Comparison of ENCODE assay signal across 25 cellular contexts in the genomic region with DNA sequence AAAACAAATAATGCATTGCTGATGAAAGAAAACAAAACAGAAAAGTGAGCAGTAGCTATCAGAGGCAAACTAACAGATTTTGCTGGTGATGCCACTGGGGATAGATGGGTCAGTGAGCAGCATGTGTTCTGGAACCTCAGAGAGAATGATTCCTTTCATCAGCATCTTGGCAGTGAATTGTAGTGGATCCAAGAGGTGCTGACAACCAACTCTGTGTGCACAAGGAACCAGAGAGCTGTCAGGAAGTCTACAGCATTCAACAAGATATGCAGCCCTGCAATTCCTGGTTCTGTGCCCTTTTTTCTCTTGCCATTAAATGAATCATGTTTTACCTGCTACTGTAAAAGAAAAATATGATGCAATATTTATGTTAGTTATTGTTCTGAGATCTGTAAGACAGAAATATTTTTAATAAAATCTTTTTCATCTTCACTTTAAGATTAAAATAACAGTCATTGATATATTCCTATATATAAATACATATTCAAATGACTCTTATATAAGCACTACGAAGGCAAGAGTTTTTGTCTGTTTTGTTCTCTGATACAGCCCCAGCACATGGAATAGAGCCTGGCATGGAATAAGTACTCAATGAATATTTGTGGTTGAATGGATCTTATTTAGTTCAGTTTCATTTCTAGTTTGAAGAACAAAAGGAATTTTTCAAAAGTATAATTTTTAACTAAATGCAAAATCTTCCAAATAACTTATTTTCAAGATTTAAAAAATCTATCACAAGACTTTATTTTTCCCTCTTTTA.
DNase-seq lines count a peak whose midpoint lies in the region; ATAC-seq and TF ChIP-seq lines count a peak whose summit lies in the region.
"Had no signal": no experiment of that assay in that cellular context is flagged by ENCODE, and none has a peak within 500 bp of the region (broad histone marks: within the 10 kb centered on the region; RNA-seq: fewer than 3 reads in every experiment).

No MANE protein-coding gene starts in this region.

- no peak overlapping the region for H3K27ac ChIP-seq in cardiac muscle cell
- no peak overlapping the region for H3K27ac ChIP-seq in left ventricle myocardium inferior (replicated peaks)
- H3K27ac ChIP-seq: A549, ascending aorta, BLaER1, gastrocnemius medialis, lower lobe of right lung, parathyroid adenoma, SJCRH30, skin epidermis, vagina, WERI-Rb-1 had no signal

- DNase-seq in cardiac muscle cell (ENCODE audit: low read depth in 1 of 2, low spot score in 1 of 2) (peak; percentile 2 to 77), left ventricle myocardium inferior (no peak), globus pallidus (ENCODE audit: low spot score) (peak; percentile 95), middle frontal gyrus (ENCODE audit: extremely low spot score, low spot score) (peak; percentile 48), cortex of kidney (lab: John Stamatoyannopoulos, UW) (no peak), UCSD-AML1 (lab: John Stamatoyannopoulos, UW; ENCODE audit: unreplicated experiment) (no peak)
- DNase-seq: activated CD4-positive, alpha-beta T cell treated with anti-CD3 and anti-CD28 coated beads, Interleukin-2, amount 50 U/mL, for 48 hours; activated naive CD4-positive, alpha-beta T cell treated with anti-CD3 and anti-CD28 coated beads for 36 hours; activated T-cell treated with anti-CD3 and anti-CD28 coated beads, Interleukin-2, amount 50 U/mL, for 1 hour; gastrocnemius medialis; GOT3; lower lobe of right lung; NCI-H1417; NCI-H82; SJCRH30; stimulated activated CD4-positive, alpha-beta T cell treated with anti-CD3 and anti-CD28 coated beads, Interleukin-4, amount 100 ng/mL, for 4 hours; WERI-Rb-1 had no signal

- ATAC-seq in GM18519 (IDR thresholded peaks at IDR 0.05; ENCODE audit: low FRiP score, unreplicated experiment): no peak
- ATAC-seq in HG02885 (IDR thresholded peaks at IDR 0.05; ENCODE audit: poor library complexity, unreplicated experiment): no peak
- ATAC-seq: A549, gastrocnemius medialis, lower lobe of right lung had no signal

- no peaks in the 10 kb centered on the region for H3K27me3 ChIP-seq in cardiac muscle cell
- H3K27me3 ChIP-seq in left ventricle myocardium inferior (ENCODE audit: low read depth): peaks cover 12% of the 10 kb centered on the region
- H3K27me3 ChIP-seq: ascending aorta, BLaER1, gastrocnemius medialis, SJCRH30, vagina had no signal

- H3K4me1 ChIP-seq in cardiac muscle cell (ENCODE audit: low read depth) (peaks cover 20% of the 10 kb centered on the region), left ventricle myocardium inferior (peaks cover 13% of the 10 kb centered on the region)
- H3K4me1 ChIP-seq: A549, ascending aorta, BLaER1, lower lobe of right lung, parathyroid adenoma, SJCRH30, vagina had no signal

- intact Hi-C loops in left ventricle myocardium inferior (cut with micrococcal nuclease): no loop called here

- no peaks in the 10 kb centered on the region for H3K9me3 ChIP-seq in cardiac muscle cell (ENCODE audit: low read depth)
- no peaks in the 10 kb centered on the region for H3K9me3 ChIP-seq in left ventricle myocardium inferior (replicated peaks)
- H3K9me3 ChIP-seq: A549, ascending aorta, BLaER1, gastrocnemius medialis, lower lobe of right lung, SJCRH30, vagina had no signal

- H3K4me3 ChIP-seq in cardiac muscle cell (no peak overlapping the region), left ventricle myocardium inferior (no peak overlapping the region)
- H3K4me3 ChIP-seq: A549, ascending aorta, BLaER1, gastrocnemius medialis, lower lobe of right lung, SJCRH30, skin epidermis, vagina had no signal

- H3K36me3 ChIP-seq in cardiac muscle cell (no peaks in the 10 kb centered on the region), left ventricle myocardium inferior (no peaks in the 10 kb centered on the region)
- H3K36me3 ChIP-seq: ascending aorta, BLaER1, gastrocnemius medialis, lower lobe of right lung, SJCRH30, vagina, WERI-Rb-1 had no signal

- TF ChIP-seq CTCF in cardiac muscle cell (IDR thresholded peaks at IDR 0.05; ENCODE audit: low read depth, low read length) (no peak), left ventricle myocardium inferior (IDR thresholded peaks at IDR 0.05; ENCODE audit: borderline replicate concordance) (no peak)

Comparison
In these comparisons a context has a peak if more than half of its experiments do, and no peak if none do; other contexts are left out.
1. DNase-seq: peak in cardiac muscle cell (2 of 2), globus pallidus (single experiment) and middle frontal gyrus (single experiment); none in left ventricle myocardium inferior (single experiment), cortex of kidney (single experiment) and UCSD-AML1 (single experiment).